8 cellular contexts compared by ENCODE assay signal in the genomic region with DNA sequence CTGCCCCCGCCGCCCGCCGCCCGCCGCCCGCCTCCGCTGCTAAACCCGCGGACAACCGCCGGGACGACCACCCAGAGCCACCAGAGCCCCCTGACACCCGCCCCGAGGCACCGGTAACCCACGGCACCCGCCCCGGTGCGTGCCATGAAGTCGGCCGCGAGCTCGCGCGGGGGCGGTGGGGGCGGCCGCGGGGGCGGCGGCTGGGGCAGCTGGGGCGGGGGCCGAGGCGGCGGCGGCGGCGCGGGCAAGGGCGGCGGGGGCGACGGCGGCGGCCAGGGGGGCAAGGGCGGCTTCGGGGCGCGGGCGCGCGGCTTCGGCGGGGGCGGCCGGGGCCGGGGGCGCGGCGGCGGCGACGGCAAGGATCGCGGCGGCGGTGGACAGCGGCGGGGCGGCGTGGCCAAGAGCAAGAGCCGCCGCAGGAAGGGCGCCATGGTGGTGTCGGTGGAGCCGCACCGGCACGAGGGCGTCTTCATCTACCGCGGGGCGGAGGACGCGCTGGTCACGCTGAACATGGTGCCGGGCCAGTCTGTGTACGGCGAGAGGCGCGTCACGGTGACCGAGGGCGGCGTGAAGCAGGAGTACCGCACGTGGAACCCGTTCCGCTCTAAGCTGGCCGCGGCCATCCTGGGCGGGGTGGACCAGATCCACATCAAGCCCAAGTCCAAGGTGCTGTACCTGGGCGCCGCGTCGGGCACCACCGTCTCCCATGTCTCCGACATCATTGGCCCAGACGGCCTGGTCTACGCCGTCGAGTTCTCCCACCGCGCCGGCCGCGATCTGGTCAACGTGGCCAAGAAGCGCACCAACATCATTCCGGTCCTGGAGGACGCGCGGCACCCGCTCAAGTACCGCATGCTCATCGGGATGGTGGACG. TPM values are rescaled to one million over a fixed set of nuclear protein-coding genes. Genes with fewer than 3 reads are reported as not detected.
DNase-seq lines count a peak whose midpoint lies in the region; ATAC-seq and TF ChIP-seq lines count a peak whose summit lies in the region.

No MANE protein-coding gene starts in this region.

- POLR2A ChIA-PET in SK-N-SH (lab: Yijun Ruan, JAX): no interaction called here

- CTCF ChIA-PET in SK-N-SH (lab: Yijun Ruan, JAX): no interaction called here

- peak overlapping the region; percentile 19 for H3K4me3 Mint-ChIP-seq in activated naive CD4-positive, alpha-beta T cell treated with anti-CD3 and anti-CD28 coated beads, Interleukin-2, amount 50 U/mL, for 24 hours
- H3K4me3 Mint-ChIP-seq in stimulated activated naive CD8-positive, alpha-beta T cell treated with anti-CD3 and anti-CD28 coated beads, Interleukin-15, amount 100 ng/mL, for 72 hours: peak overlapping the region; percentile 71 to 81

- TF ChIP-seq EP300 in SK-N-SH (IDR thresholded peaks at IDR 0.05; ENCODE audit: borderline replicate concordance in 1 of 2, low read depth in 1 of 2, low read length in 1 of 2): no peak

- peak overlapping the region; percentile 69; the same call in 1 of the 2 replicates for H3K4me2 ChIP-seq in SK-N-SH

- H3K27me3 ChIP-seq in SK-N-SH (ENCODE audit: insufficient read depth): no peaks in the 10 kb centered on the region

- intact Hi-C loops in sciatic nerve (cut with DNase I): no loop called here

- no peaks in the 10 kb centered on the region for H3F3A ChIP-seq in SK-N-SH (replicated peaks; ENCODE audit: insufficient read depth)

- TF ChIP-seq CTCF in SK-N-SH (IDR thresholded peaks at IDR 0.05): no peak

- no peak overlapping the region for H3K9ac ChIP-seq in SK-N-SH

- peaks cover 0 to 26% of the 10 kb centered on the region in 2 experiments; a peak in 2 of 4 replicates for H3K4me1 ChIP-seq in SK-N-SH (ENCODE audit: control insufficient read depth in 1 of 2, insufficient read depth in 2 of 2, low read depth in 1 of 2, low read length in 1 of 2)

- no peaks in the 10 kb centered on the region for H4K20me1 ChIP-seq in SK-N-SH (ENCODE audit: insufficient read depth)

- peaks cover 11% of the 10 kb centered on the region for H3K4me1 Mint-ChIP-seq in activated naive CD4-positive, alpha-beta T cell treated with anti-CD3 and anti-CD28 coated beads, Interleukin-2, amount 50 U/mL, for 24 hours
- H3K4me1 Mint-ChIP-seq in stimulated activated naive CD8-positive, alpha-beta T cell treated with anti-CD3 and anti-CD28 coated beads, Interleukin-15, amount 100 ng/mL, for 72 hours: peaks cover 19% of the 10 kb centered on the region

- peak; percentile 80 for DNase-seq in SK-N-SH
- DNase-seq in stimulated activated naive CD8-positive, alpha-beta T cell treated with anti-CD3 and anti-CD28 coated beads, Interleukin-15, amount 100 ng/mL, for 72 hours: no peak
- no peak for DNase-seq in SHP77 treated with DMSO at 0.1 percent for 48 hours (lab: John Stamatoyannopoulos, UW)
- DNase-seq in sciatic nerve (ENCODE audit: low spot score): no peak

- H3K9me3 ChIP-seq in SK-N-SH: no peaks in the 10 kb centered on the region
- no peaks in the 10 kb centered on the region for H3K9me3 ChIP-seq in iPS-18c (ENCODE audit: control insufficient read depth, insufficient read depth, low read length)

- H2AFZ ChIP-seq in SK-N-SH (ENCODE audit: low read depth): no peak overlapping the region

- H3K9me3 Mint-ChIP-seq in activated naive CD4-positive, alpha-beta T cell treated with anti-CD3 and anti-CD28 coated beads, Interleukin-2, amount 50 U/mL, for 24 hours: no peaks in the 10 kb centered on the region
- H3K9me3 Mint-ChIP-seq in stimulated activated naive CD8-positive, alpha-beta T cell treated with anti-CD3 and anti-CD28 coated beads, Interleukin-15, amount 100 ng/mL, for 72 hours: peaks cover 0 to 6% of the 10 kb centered on the region in 2 donors

- H3K79me2 ChIP-seq in SK-N-SH (ENCODE audit: insufficient read depth): no peaks in the 10 kb centered on the region

- no peaks in the 10 kb centered on the region for H3K36me3 ChIP-seq in SK-N-SH (replicated peaks in 1 of 2; ENCODE audit: control insufficient read depth in 1 of 2, insufficient read depth in 2 of 2, low read length in 1 of 2)

- no peak for ATAC-seq in SK-N-SH treated with all-trans-retinoic acid at 6 μM for 48 hours
- ATAC-seq in stimulated activated naive CD8-positive, alpha-beta T cell treated with anti-CD3 and anti-CD28 coated beads, Interleukin-15, amount 100 ng/mL, for 72 hours: peak; percentile 25
- ATAC-seq in GM18861 (IDR thresholded peaks at IDR 0.05; ENCODE audit: unreplicated experiment): no peak
- ATAC-seq in sciatic nerve: no peak

- H3K9me2 ChIP-seq in SK-N-SH: no peaks in the 10 kb centered on the region

- no peak for TF ChIP-seq RAD21 in SK-N-SH (IDR thresholded peaks at IDR 0.05; ENCODE audit: low read length)

- peaks cover 34% of the 10 kb centered on the region for H3K27me3 Mint-ChIP-seq in activated naive CD4-positive, alpha-beta T cell treated with anti-CD3 and anti-CD28 coated beads, Interleukin-2, amount 50 U/mL, for 24 hours
- peaks cover 44% of the 10 kb centered on the region for H3K27me3 Mint-ChIP-seq in stimulated activated naive CD8-positive, alpha-beta T cell treated with anti-CD3 and anti-CD28 coated beads, Interleukin-15, amount 100 ng/mL, for 72 hours

- H3K4me3 ChIP-seq in SK-N-SH (ENCODE audit: low read depth in 2 of 2, low read length in 1 of 2) (peak overlapping the region; percentile 32 to 47; a peak in 3 of 4 replicates), iPS-18c (ENCODE audit: insufficient read depth, low read depth, low read length) (peak overlapping the region; percentile 49)

- H3K27ac Mint-ChIP-seq in activated naive CD4-positive, alpha-beta T cell treated with anti-CD3 and anti-CD28 coated beads, Interleukin-2, amount 50 U/mL, for 24 hours: peak overlapping the region; percentile 59
- no peak overlapping the region for H3K27ac Mint-ChIP-seq in stimulated activated naive CD8-positive, alpha-beta T cell treated with anti-CD3 and anti-CD28 coated beads, Interleukin-15, amount 100 ng/mL, for 72 hours

- 72% methylated on average over 37 of the region's 127 CpGs for WGBS in SK-N-SH (ENCODE audit: low lambda C conversion rate)

- peaks cover 2% of the 10 kb centered on the region for H3K36me3 Mint-ChIP-seq in activated naive CD4-positive, alpha-beta T cell treated with anti-CD3 and anti-CD28 coated beads, Interleukin-2, amount 50 U/mL, for 24 hours

- H3K27ac ChIP-seq in SK-N-SH (ENCODE audit: low read depth in 2 of 2, low read length in 1 of 2): peak overlapping the region in 1 of 2 experiments; percentile 30; a peak in 1 of 4 replicates

TF ChIP-seq in SK-N-SH, 30 proteins besides CTCF, POLR2A, EP300 and RAD21 (continues in another document):
- TF ChIP-seq MXI1 (IDR thresholded peaks at IDR 0.05; ENCODE audit: low read depth, low read length): peak; percentile 27; the same call in 1 of the 2 replicates
- TF ChIP-seq EZH2phosphoT487 (IDR thresholded peaks at IDR 0.05; ENCODE audit: borderline replicate concordance, low read depth): no peak
- TF ChIP-seq USF1 (IDR thresholded peaks at IDR 0.05; ENCODE audit: borderline replicate concordance, low read depth): no peak

TF ChIP-seq in SK-N-SH treated with all-trans-retinoic acid at 6 μM for 48 hours, 23 proteins besides CTCF, POLR2A, EP300 and RAD21 (continues in another document):
- TF ChIP-seq ZC3H10 (CRISPR knock-in tag; IDR thresholded peaks at IDR 0.05): no peak
- no peak for TF ChIP-seq ZFP30 (CRISPR knock-in tag; IDR thresholded peaks at IDR 0.05)
- no peak for TF ChIP-seq ZNF565 (CRISPR knock-in tag; conservative IDR thresholded peaks at IDR 0.05; ENCODE audit: low read depth)
- no peak for TF ChIP-seq OSR1 (CRISPR knock-in tag; IDR thresholded peaks at IDR 0.05)
- no peak for TF ChIP-seq ARNTL (CRISPR knock-in tag; IDR thresholded peaks at IDR 0.05; ENCODE audit: borderline replicate concordance, low read depth)
- TF ChIP-seq TSHZ2 (CRISPR knock-in tag; IDR thresholded peaks at IDR 0.05): no peak

RNA-seq across cellular contexts. Expression of gene FBLL1, which starts 0.5 kb away (rescaled TPM):
- 4.4 and 4.5 TPM in 2 replicates for polyA plus RNA-seq in SK-N-SH (2012; rRNA removed)
- polyA plus RNA-seq in SK-N-SH (2012; cell fraction: cytosol; rRNA removed): 2.3 and 3.7 TPM in 2 replicates
- 4.9 and 6.0 TPM in 2 replicates for polyA plus RNA-seq in SK-N-SH (2012; cell fraction: nucleus; rRNA removed)
- total RNA-seq in sciatic nerve: 0.22 TPM

RNA-seq across cellular contexts. Expression of gene RARS1, which starts 43.3 kb away (rescaled TPM):
- polyA plus RNA-seq in SK-N-SH (2012; rRNA removed): 53.5 and 66.2 TPM in 2 replicates
- 63.7 and 98.5 TPM in 2 replicates for polyA plus RNA-seq in SK-N-SH (2012; cell fraction: cytosol; rRNA removed)
- polyA plus RNA-seq in SK-N-SH (2012; cell fraction: nucleus; rRNA removed): 70.4 and 141 TPM in 2 replicates
- 70.2 TPM for total RNA-seq in sciatic nerve

RNA-seq across cellular contexts. Expression of gene PANK3, which starts 49.6 kb away (rescaled TPM):
- 6.1 and 8.7 TPM in 2 replicates for polyA plus RNA-seq in SK-N-SH (2012; rRNA removed)
- 9.4 and 11.3 TPM in 2 replicates for polyA plus RNA-seq in SK-N-SH (2012; cell fraction: cytosol; rRNA removed)
- 4.9 and 12.5 TPM in 2 replicates for polyA plus RNA-seq in SK-N-SH (2012; cell fraction: nucleus; rRNA removed)
- 64.0 TPM for total RNA-seq in sciatic nerve
